In the genomic region with DNA sequence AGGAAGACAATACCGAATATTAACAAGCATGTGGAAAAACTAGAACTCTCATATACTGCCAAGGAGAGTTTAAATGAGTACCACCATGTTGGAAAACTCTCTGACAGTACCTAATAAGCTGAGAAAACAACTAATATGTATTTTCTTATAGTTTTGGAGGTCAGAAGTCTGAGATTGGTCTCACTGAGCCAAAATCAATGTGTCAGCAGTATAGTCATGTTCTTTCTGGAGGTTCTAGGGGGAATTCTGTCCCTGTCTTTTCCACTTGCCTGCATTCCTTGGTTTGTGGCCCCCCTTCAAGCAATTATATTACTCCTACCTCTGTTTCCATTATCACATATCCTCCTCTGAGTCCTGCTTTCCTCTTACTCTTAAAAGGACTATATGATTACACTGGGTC, we compare ENCODE assay signal across 2 cellular contexts.
TF ChIP-seq lines count a peak whose summit lies in the region.

No MANE protein-coding gene starts in this region.

TF ChIP-seq in HepG2, 621 proteins besides CTCF, POLR2A, EP300 and RAD21 (continued from another document):
- TF ChIP-seq, protein P1, sequence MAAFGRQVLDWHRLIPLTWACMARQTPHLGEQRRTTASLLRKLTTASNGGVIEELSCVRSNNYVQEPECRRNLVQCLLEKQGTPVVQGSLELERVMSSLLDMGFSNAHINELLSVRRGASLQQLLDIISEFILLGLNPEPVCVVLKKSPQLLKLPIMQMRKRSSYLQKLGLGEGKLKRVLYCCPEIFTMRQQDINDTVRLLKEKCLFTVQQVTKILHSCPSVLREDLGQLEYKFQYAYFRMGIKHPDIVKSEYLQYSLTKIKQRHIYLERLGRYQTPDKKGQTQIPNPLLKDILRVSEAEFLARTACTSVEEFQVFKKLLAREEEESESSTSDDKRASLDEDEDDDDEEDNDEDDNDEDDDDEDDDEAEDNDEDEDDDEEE (CRISPR knock-in tag; IDR thresholded peaks at IDR 0.05) = no peak
- TF ChIP-seq MAFF (IDR thresholded peaks at IDR 0.05; ENCODE audit: low read depth, low read length) = peak; percentile 59
- TF ChIP-seq SAFB2 (CRISPR knock-in tag; IDR thresholded peaks at IDR 0.05; ENCODE audit: borderline replicate concordance, low read depth) = no peak
- no peak for TF ChIP-seq GMEB1 (CRISPR knock-in tag; IDR thresholded peaks at IDR 0.05; ENCODE audit: borderline replicate concordance)
- peak; percentile 47 to 79; a peak in 3 of 4 replicates for TF ChIP-seq MAFK (conservative IDR thresholded peaks at IDR 0.05 in 1 of 2, IDR thresholded peaks at IDR 0.05 in 1 of 2; ENCODE audit: low read length in 2 of 2)
- TF ChIP-seq ZBTB25 (CRISPR knock-in tag; IDR thresholded peaks at IDR 0.05) = no peak
- TF ChIP-seq, protein P2, sequence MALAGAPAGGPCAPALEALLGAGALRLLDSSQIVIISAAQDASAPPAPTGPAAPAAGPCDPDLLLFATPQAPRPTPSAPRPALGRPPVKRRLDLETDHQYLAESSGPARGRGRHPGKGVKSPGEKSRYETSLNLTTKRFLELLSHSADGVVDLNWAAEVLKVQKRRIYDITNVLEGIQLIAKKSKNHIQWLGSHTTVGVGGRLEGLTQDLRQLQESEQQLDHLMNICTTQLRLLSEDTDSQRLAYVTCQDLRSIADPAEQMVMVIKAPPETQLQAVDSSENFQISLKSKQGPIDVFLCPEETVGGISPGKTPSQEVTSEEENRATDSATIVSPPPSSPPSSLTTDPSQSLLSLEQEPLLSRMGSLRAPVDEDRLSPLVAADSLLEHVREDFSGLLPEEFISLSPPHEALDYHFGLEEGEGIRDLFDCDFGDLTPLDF (CRISPR knock-in tag; IDR thresholded peaks at IDR 0.05) = no peak
- no peak for TF ChIP-seq ARNT2 (CRISPR knock-in tag; IDR thresholded peaks at IDR 0.05; ENCODE audit: low read depth)
- TF ChIP-seq, protein P3, sequence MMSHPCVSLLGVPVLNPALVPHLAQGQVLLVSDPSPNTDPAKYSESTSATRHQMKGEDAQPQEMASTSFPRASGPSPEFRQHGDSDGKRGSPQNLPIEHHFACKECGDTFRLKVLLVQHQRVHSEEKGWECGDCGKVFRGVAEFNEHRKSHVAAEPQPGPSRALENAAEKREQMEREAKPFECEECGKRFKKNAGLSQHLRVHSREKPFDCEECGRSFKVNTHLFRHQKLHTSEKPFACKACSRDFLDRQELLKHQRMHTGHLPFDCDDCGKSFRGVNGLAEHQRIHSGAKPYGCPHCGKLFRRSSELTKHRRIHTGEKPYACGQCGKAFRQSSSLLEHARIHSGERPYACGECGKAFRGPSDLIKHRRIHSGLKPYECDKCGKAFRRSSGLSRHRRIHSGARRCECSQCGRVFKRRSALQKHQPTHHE (CRISPR knock-in tag; IDR thresholded peaks at IDR 0.05; ENCODE audit: borderline replicate concordance) = no peak
- no peak for TF ChIP-seq PLRG1 (conservative IDR thresholded peaks at IDR 0.05)
- no peak for TF ChIP-seq ZNF709 (CRISPR knock-in tag; IDR thresholded peaks at IDR 0.05)
- no peak for TF ChIP-seq ZBTB42 (CRISPR knock-in tag; IDR thresholded peaks at IDR 0.05)
- TF ChIP-seq, protein P4, sequence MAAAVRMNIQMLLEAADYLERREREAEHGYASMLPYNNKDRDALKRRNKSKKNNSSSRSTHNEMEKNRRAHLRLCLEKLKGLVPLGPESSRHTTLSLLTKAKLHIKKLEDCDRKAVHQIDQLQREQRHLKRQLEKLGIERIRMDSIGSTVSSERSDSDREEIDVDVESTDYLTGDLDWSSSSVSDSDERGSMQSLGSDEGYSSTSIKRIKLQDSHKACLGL (CRISPR knock-in tag; IDR thresholded peaks at IDR 0.05) = no peak
TF ChIP-seq in HepG2: peak in this region for 2.

TF ChIP-seq in K562, 482 proteins besides CTCF, POLR2A, EP300 and RAD21 (continued from another document):
- no peak for TF ChIP-seq ZNF511 (CRISPR knock-in tag; IDR thresholded peaks at IDR 0.05)
- TF ChIP-seq MAFF (IDR thresholded peaks at IDR 0.05; ENCODE audit: low read length) = peak; percentile 74
- TF ChIP-seq ZNF583 (CRISPR knock-in tag; IDR thresholded peaks at IDR 0.05) = no peak
- TF ChIP-seq SPI1 (IDR thresholded peaks at IDR 0.05; ENCODE audit: borderline replicate concordance, low read depth, low read length) = no peak
- no peak for TF ChIP-seq AFF1 (IDR thresholded peaks at IDR 0.05; ENCODE audit: low read depth in 1 of 2, partially characterized antibody in 2 of 2)
- TF ChIP-seq ZNF316 (IDR thresholded peaks at IDR 0.05) = peak; percentile 91
- no peak for TF ChIP-seq HIVEP1 (CRISPR knock-in tag; IDR thresholded peaks at IDR 0.05)
- TF ChIP-seq, protein P5, sequence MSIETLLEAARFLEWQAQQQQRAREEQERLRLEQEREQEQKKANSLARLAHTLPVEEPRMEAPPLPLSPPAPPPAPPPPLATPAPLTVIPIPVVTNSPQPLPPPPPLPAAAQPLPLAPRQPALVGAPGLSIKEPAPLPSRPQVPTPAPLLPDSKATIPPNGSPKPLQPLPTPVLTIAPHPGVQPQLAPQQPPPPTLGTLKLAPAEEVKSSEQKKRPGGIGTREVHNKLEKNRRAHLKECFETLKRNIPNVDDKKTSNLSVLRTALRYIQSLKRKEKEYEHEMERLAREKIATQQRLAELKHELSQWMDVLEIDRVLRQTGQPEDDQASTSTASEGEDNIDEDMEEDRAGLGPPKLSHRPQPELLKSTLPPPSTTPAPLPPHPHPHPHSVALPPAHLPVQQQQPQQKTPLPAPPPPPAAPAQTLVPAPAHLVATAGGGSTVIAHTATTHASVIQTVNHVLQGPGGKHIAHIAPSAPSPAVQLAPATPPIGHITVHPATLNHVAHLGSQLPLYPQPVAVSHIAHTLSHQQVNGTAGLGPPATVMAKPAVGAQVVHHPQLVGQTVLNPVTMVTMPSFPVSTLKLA (conservative IDR thresholded peaks at IDR 0.05) = no peak
- peak; percentile 81 for TF ChIP-seq C11orf30 (IDR thresholded peaks at IDR 0.05; ENCODE audit: low read depth)
- peak; percentile 71 for TF ChIP-seq MAFG (tag; conservative IDR thresholded peaks at IDR 0.05)
- TF ChIP-seq TAF15 (IDR thresholded peaks at IDR 0.05; ENCODE audit: low read depth, low read length) = no peak
- TF ChIP-seq NONO (IDR thresholded peaks at IDR 0.05; ENCODE audit: low read depth in 2 of 2, low read length in 1 of 2) = no peak
- TF ChIP-seq, protein P6, sequence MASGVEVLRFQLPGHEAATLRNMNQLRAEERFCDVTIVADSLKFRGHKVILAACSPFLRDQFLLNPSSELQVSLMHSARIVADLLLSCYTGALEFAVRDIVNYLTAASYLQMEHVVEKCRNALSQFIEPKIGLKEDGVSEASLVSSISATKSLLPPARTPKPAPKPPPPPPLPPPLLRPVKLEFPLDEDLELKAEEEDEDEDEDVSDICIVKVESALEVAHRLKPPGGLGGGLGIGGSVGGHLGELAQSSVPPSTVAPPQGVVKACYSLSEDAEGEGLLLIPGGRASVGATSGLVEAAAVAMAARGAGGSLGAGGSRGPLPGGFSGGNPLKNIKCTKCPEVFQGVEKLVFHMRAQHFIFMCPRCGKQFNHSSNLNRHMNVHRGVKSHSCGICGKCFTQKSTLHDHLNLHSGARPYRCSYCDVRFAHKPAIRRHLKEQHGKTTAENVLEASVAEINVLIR (CRISPR knock-in tag; IDR thresholded peaks at IDR 0.05) = no peak
- peak; percentile 66 for TF ChIP-seq MAFK (IDR thresholded peaks at IDR 0.05; ENCODE audit: low read length)
- no peak for TF ChIP-seq RHOXF2B (CRISPR knock-in tag; conservative IDR thresholded peaks at IDR 0.05)
- TF ChIP-seq, protein P4 (CRISPR knock-in tag; IDR thresholded peaks at IDR 0.05; ENCODE audit: borderline replicate concordance, poor library complexity, severe bottlenecking) = no peak
- no peak for TF ChIP-seq ZNF79 (CRISPR knock-in tag; IDR thresholded peaks at IDR 0.05; ENCODE audit: low read depth)
